In the genomic region with DNA sequence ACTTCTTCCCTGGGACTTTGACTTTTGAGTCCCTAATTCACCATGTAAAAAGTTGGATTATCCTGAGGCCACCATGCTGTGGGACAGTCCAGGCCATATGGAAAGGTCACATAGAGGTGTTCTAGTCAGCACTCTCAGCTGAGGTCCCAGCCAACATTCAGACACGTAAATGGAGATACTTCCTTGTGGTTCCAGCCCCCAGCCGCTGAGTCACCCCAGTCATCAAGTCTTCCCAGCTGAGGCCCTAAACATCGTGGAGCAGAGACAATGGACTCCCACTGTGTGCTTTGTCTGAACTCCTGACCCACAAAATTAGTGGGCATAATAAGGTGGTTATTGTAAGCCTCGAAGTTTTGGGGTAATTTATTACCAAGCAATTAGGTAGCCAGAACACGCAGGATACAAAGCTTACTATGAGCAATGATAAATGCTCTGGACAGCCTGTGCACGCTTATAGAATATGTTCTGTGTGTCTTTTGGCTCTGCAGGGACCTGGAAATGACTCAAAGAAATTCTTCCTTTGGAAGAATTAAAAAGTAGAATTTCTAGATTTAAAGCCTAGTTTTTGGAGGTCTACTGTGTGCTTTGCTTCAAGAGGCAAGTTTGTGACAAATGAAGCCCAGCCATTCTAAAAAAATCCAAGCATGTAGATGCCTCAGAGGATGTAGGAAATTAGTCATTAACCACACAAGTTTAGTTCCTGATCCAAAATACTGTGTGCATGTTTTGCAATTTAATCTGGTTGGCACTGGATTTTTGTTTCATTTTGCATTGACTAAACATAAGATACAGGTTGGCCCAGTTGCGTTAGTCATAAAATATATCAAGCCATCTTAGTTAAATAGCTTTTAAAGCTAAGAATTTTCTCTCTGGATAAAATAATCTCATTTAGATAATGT, we compare ENCODE assay signal across 8 cellular contexts. TPM values are rescaled to one million over a fixed set of nuclear protein-coding genes. Genes with fewer than 3 reads are reported as not detected.
A peak's percentile ranks its signal among the peaks of the same experiment; 100 is the strongest.
DNase-seq lines count a peak whose midpoint lies in the region; ATAC-seq, FAIRE-seq and TF ChIP-seq lines count a peak whose summit lies in the region.

No MANE protein-coding gene starts in this region.

- POLR2A ChIA-PET in HepG2 (lab: Yijun Ruan, JAX) = no interaction called here

- no peak overlapping the region for H3K27ac ChIP-seq in HepG2 (ENCODE audit: extremely low read length, insufficient read depth, low read length)

- H3K79me2 ChIP-seq in HepG2 (ENCODE audit: insufficient read depth, low read length) = no peaks in the 10 kb centered on the region

- no peak overlapping the region for H2AFZ ChIP-seq in HepG2 (ENCODE audit: low read length)

- peak; percentile 93 for DNase-seq in AG10803 (ENCODE audit: low read depth)
- peak; percentile 88 for DNase-seq in NCI-H146 (lab: John Stamatoyannopoulos, UW)
- DNase-seq in adipocyte (ENCODE audit: low read depth) = peak; percentile 84
- DNase-seq in HepG2 (ENCODE audit: low spot score) = peak; percentile 32
- no peak for DNase-seq in NCI-H1048 (lab: John Stamatoyannopoulos, UW)
- DNase-seq in NCI-H446 treated with DMSO at 0.1 percent for 48 hours (lab: John Stamatoyannopoulos, UW) = no peak
- no peak for DNase-seq in HuH-7 (ENCODE audit: low spot score)

- H3K27me3 ChIP-seq in adipocyte (replicated peaks; ENCODE audit: control insufficient read depth, insufficient read depth, low read length) (no peaks in the 10 kb centered on the region), HepG2 (ENCODE audit: control insufficient read depth in 1 of 2, insufficient read depth in 2 of 2, low read length in 2 of 2) (no peaks in the 10 kb centered on the region)

- peaks cover 8% of the 10 kb centered on the region for H3K4me1 ChIP-seq in adipocyte (ENCODE audit: control insufficient read depth, insufficient read depth, low read length)
- peaks cover 22% of the 10 kb centered on the region for H3K4me1 ChIP-seq in HepG2 (ENCODE audit: insufficient read depth, low read length)

- no peak for TF ChIP-seq CTCF in AG10803 (conservative IDR thresholded peaks at IDR 0.05; ENCODE audit: low read length)
- TF ChIP-seq CTCF in HepG2 (CRISPR knock-in tag; IDR thresholded peaks at IDR 0.05) = no peak

- FAIRE-seq in HepG2 (lab: Jason Lieb, UNC) = peak; percentile 57

- H3K4me3 ChIP-seq in AG10803 (ENCODE audit: low read length) = no peak overlapping the region
- peak overlapping the region; percentile 4 for H3K4me3 ChIP-seq in adipocyte (ENCODE audit: low read length)
- no peak overlapping the region for H3K4me3 ChIP-seq in HepG2 (replicated peaks in 1 of 3; ENCODE audit: insufficient read depth in 1 of 3, low read depth in 2 of 3, low read length in 3 of 3)

- no peak for TF ChIP-seq EP300 in HepG2 (IDR thresholded peaks at IDR 0.05; ENCODE audit: low read depth in 2 of 2, low read length in 2 of 2)
- no peak for TF ChIP-seq EP300 in HepG2 (CRISPR knock-in tag; IDR thresholded peaks at IDR 0.05; ENCODE audit: borderline replicate concordance)

- ATAC-seq in GM18907 (IDR thresholded peaks at IDR 0.05; ENCODE audit: unreplicated experiment) = peak; percentile 75
- peak; percentile 38; the same call in 2 of the 3 replicates for ATAC-seq in HepG2

- CTCF ChIA-PET in HepG2 (lab: Yijun Ruan, JAX; ENCODE audit: low intra/inter-chr PET ratio, low total read pairs) = no interaction called here

- TF ChIP-seq RAD21 in HepG2 (CRISPR knock-in tag; IDR thresholded peaks at IDR 0.05) = no peak

- BruUV-seq in HepG2 (replicated peaks; lab: Mats Ljungman, UMichigan) = no TSS peak

- H3K4me2 ChIP-seq in HepG2 (ENCODE audit: low read depth, low read length) = peak overlapping the region; percentile 39; the same call in 1 of the 2 replicates

- TF ChIP-seq POLR2A in HepG2 (IDR thresholded peaks at IDR 0.05; ENCODE audit: insufficient read depth in 1 of 2, low read depth in 2 of 2, low read length in 2 of 2) = no peak

- H3K36me3 ChIP-seq in adipocyte (ENCODE audit: control insufficient read depth, insufficient read depth, low read length, severe bottlenecking) (no peaks in the 10 kb centered on the region), HepG2 (replicated peaks in 1 of 2; ENCODE audit: control insufficient read depth in 1 of 2, insufficient read depth in 2 of 2, low read length in 2 of 2) (no peaks in the 10 kb centered on the region)

- no peaks in the 10 kb centered on the region for H4K20me1 ChIP-seq in HepG2 (ENCODE audit: insufficient read depth, low read length)

- intact Hi-C loops in HepG2 (cut with micrococcal nuclease; ENCODE audit: unreplicated experiment) = no loop called here

- in situ Hi-C loops in HepG2 (cut with HindIII; ENCODE audit: extremely low pct_ligation_motif_present, low pct_unique_long_range_greater_than_20kb) = no loop called here

- no peak overlapping the region for H3K9ac ChIP-seq in adipocyte (ENCODE audit: low read length)
- no peak overlapping the region for H3K9ac ChIP-seq in HepG2 (ENCODE audit: insufficient read depth, low read depth, low read length)

- WGBS in HepG2 (ENCODE audit: low lambda C conversion rate) = 12% methylated on average over 2 of the region's 7 CpGs

- H3K9me3 ChIP-seq in adipocyte (ENCODE audit: control insufficient read depth, low read length) = no peaks in the 10 kb centered on the region
- H3K9me3 ChIP-seq in HepG2 (ENCODE audit: low read length) = no peaks in the 10 kb centered on the region

TF ChIP-seq in HepG2, 621 proteins besides CTCF, POLR2A, EP300 and RAD21:
- no peak for TF ChIP-seq EEA1 (CRISPR knock-in tag; IDR thresholded peaks at IDR 0.05; ENCODE audit: borderline replicate concordance)
- no peak for TF ChIP-seq ZNF263 (CRISPR knock-in tag; IDR thresholded peaks at IDR 0.05)
- TF ChIP-seq POLR2G (IDR thresholded peaks at IDR 0.05; ENCODE audit: low read depth, low read length) = no peak
- no peak for TF ChIP-seq ZNF235 (CRISPR knock-in tag; IDR thresholded peaks at IDR 0.05; ENCODE audit: borderline replicate concordance)
- TF ChIP-seq JUN (CRISPR knock-in tag; IDR thresholded peaks at IDR 0.05) = no peak
- TF ChIP-seq TRIM24 (CRISPR knock-in tag; IDR thresholded peaks at IDR 0.05) = no peak
- no peak for TF ChIP-seq ZNF619 (CRISPR knock-in tag; IDR thresholded peaks at IDR 0.05)
- TF ChIP-seq ZNF775 (CRISPR knock-in tag; IDR thresholded peaks at IDR 0.05; ENCODE audit: borderline replicate concordance) = no peak
- peak; percentile 56 for TF ChIP-seq FOSL2 (CRISPR knock-in tag; IDR thresholded peaks at IDR 0.05)
TF ChIP-seq in HepG2: peak in this region for 1.

RNA-seq across cellular contexts. Expression of a gene that starts 33.3 kb away (rescaled TPM):
- 5.4 and 7.2 TPM in 2 replicates for total RNA-seq in HepG2 (2016; rRNA removed; fragmentation: Illumina TruSeq; extraction: Trizol)
- total RNA-seq in HepG2 (2016; cell fraction: cytosol; rRNA removed; fragmentation: Illumina TruSeq; extraction: Trizol; ENCODE audit: low read depth) = 2.0 and 3.5 TPM in 2 replicates
- total RNA-seq in HepG2 (2016; cell fraction: insoluble cytoplasmic fraction; rRNA removed; fragmentation: Illumina TruSeq; extraction: Trizol) = 3.9 and 7.8 TPM in 2 replicates
- total RNA-seq in HepG2 (2016; cell fraction: membrane; rRNA removed; fragmentation: Illumina TruSeq; extraction: Trizol) = 3.7 and 4.7 TPM in 2 replicates
- 6.6 and 8.3 TPM in 2 replicates for total RNA-seq in HepG2 (2016; cell fraction: nucleus; rRNA removed; fragmentation: Illumina TruSeq; extraction: Trizol)
- polyA plus RNA-seq in HepG2 (2011; rRNA removed) = 5.5 and 5.8 TPM in 2 replicates
- polyA plus RNA-seq in HepG2 (2011; cell fraction: cytosol; rRNA removed) = 4.7 and 5.0 TPM in 2 replicates
- 5.6 and 6.1 TPM in 2 replicates for polyA plus RNA-seq in HepG2 (2011; cell fraction: nucleus; rRNA removed)
- polyA plus RNA-seq in HepG2 (2012) = 1.5 and 1.6 TPM in 2 replicates
- 0.59 and 0.72 TPM in 2 replicates for polyA plus RNA-seq in HepG2 (2016; cell fraction: cytosol; fragmentation: Illumina TruSeq; extraction: Trizol; ENCODE audit: low read depth)
- 1.6 and 2.0 TPM in 2 replicates for polyA plus RNA-seq in HepG2 (2016; cell fraction: insoluble cytoplasmic fraction; fragmentation: Illumina TruSeq; extraction: Trizol; ENCODE audit: low read depth)
- 1.5 and 1.6 TPM in 2 replicates for polyA plus RNA-seq in HepG2 (2016; cell fraction: membrane; fragmentation: Illumina TruSeq; extraction: Trizol; ENCODE audit: low read depth)
- polyA plus RNA-seq in HepG2 (2016; cell fraction: nucleus; fragmentation: Illumina TruSeq; extraction: Trizol; ENCODE audit: insufficient read depth, low read depth) = 6.6 and 9.9 TPM in 2 replicates
- polyA minus RNA-seq in HepG2 (2011; rRNA and poly(A)+ RNA removed; ENCODE audit: low replicate concordance) = 6.5 and 21.6 TPM in 2 replicates
- polyA minus RNA-seq in HepG2 (2011; cell fraction: cytosol; rRNA and poly(A)+ RNA removed) = 7.3 and 7.9 TPM in 2 replicates
- 5.7 and 6.4 TPM in 2 replicates for polyA minus RNA-seq in HepG2 (2011; cell fraction: nucleus; rRNA and poly(A)+ RNA removed)

RNA-seq across cellular contexts. Expression of a gene that starts 44.7 kb away (rescaled TPM):
- 9.9 and 14.6 TPM in 2 replicates for total RNA-seq in HepG2 (2016; rRNA removed; fragmentation: Illumina TruSeq; extraction: Trizol)
- 0.81 and 1.1 TPM in 2 replicates for total RNA-seq in HepG2 (2016; cell fraction: cytosol; rRNA removed; fragmentation: Illumina TruSeq; extraction: Trizol; ENCODE audit: low read depth)
- 10.0 and 16.2 TPM in 2 replicates for total RNA-seq in HepG2 (2016; cell fraction: insoluble cytoplasmic fraction; rRNA removed; fragmentation: Illumina TruSeq; extraction: Trizol)
- total RNA-seq in HepG2 (2016; cell fraction: membrane; rRNA removed; fragmentation: Illumina TruSeq; extraction: Trizol) = 2.7 and 2.8 TPM in 2 replicates
- 4.8 and 5.0 TPM in 2 replicates for total RNA-seq in HepG2 (2016; cell fraction: nucleus; rRNA removed; fragmentation: Illumina TruSeq; extraction: Trizol)
- 3.5 and 5.0 TPM in 2 replicates for polyA plus RNA-seq in HepG2 (2011; rRNA removed)
- polyA plus RNA-seq in HepG2 (2011; cell fraction: cytosol; rRNA removed) = 2.0 and 2.6 TPM in 2 replicates
- polyA plus RNA-seq in HepG2 (2011; cell fraction: nucleus; rRNA removed) = 1.00 and 1.3 TPM in 2 replicates
- 3.7 and 4.9 TPM in 2 replicates for polyA plus RNA-seq in HepG2 (2012)
- 0.20 and 0.26 TPM in 2 replicates for polyA plus RNA-seq in HepG2 (2016; cell fraction: cytosol; fragmentation: Illumina TruSeq; extraction: Trizol; ENCODE audit: low read depth)
- 11.6 and 13.6 TPM in 2 replicates for polyA plus RNA-seq in HepG2 (2016; cell fraction: insoluble cytoplasmic fraction; fragmentation: Illumina TruSeq; extraction: Trizol; ENCODE audit: low read depth)
- 0.60 and 1.1 TPM in 2 replicates for polyA plus RNA-seq in HepG2 (2016; cell fraction: membrane; fragmentation: Illumina TruSeq; extraction: Trizol; ENCODE audit: low read depth)
- 5.1 and 5.7 TPM in 2 replicates for polyA plus RNA-seq in HepG2 (2016; cell fraction: nucleus; fragmentation: Illumina TruSeq; extraction: Trizol; ENCODE audit: insufficient read depth, low read depth)
- polyA minus RNA-seq in HepG2 (2011; rRNA and poly(A)+ RNA removed; ENCODE audit: low replicate concordance) = 2.5 and 9.4 TPM in 2 replicates
- 4.1 and 4.7 TPM in 2 replicates for polyA minus RNA-seq in HepG2 (2011; cell fraction: cytosol; rRNA and poly(A)+ RNA removed)
- 4.6 TPM in 2 replicates for polyA minus RNA-seq in HepG2 (2011; cell fraction: nucleus; rRNA and poly(A)+ RNA removed)

Comparison
In these comparisons a context has a peak if more than half of its experiments do, and no peak if none do; other contexts are left out.
1. DNase-seq: peak in AG10803 (single experiment), NCI-H146 (single experiment), adipocyte (single experiment) and HepG2 (single experiment); none in NCI-H1048 (single experiment), NCI-H446 treated with DMSO at 0.1 percent for 48 hours (single experiment) and HuH-7 (single experiment).